15 cellular contexts compared by ENCODE assay signal in the genomic region with DNA sequence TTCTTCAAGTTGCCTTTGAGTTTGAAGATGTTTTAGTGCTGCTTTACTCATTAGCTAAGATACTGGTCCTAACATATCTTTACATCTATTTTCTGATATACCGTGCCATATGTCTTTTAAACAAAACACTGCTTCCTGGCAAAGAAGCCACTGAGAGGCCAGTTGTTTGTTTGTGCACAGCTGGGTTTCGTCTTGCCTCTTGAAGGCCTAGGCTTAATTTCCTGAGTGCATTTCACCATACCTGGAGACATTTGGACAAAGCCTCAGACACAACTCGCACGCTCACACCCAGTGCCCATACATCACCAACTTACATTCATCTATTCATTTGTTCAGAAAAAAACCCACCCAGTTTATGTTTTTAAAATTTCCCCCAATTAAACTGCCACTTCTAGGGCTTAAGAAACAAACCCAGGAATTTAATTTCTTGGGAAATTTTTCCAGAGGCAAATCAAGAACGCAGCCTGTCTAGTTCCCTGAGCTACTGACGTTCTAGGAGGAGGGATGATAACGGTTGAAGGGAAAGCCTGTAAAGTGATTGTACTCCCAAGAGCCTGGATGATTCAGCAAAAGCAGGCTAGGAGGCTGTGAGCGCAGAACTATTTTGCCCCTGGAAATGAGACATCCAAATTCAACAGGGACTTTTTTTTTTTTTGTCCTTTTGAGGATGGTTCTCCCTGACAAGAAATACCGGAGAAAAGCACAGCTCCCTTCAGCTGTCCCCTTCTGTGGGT.
DNase-seq lines count a peak whose midpoint lies in the region; ATAC-seq and TF ChIP-seq lines count a peak whose summit lies in the region.
"Had no signal": no experiment of that assay in that cellular context is flagged by ENCODE, and none has a peak within 500 bp of the region (broad histone marks: within the 10 kb centered on the region; RNA-seq: fewer than 3 reads in every experiment).

No MANE protein-coding gene starts in this region.

- TF ChIP-seq CTCF in transverse colon (IDR thresholded peaks at IDR 0.05): no peak

- H3K4me3 Mint-ChIP-seq in activated CD8-positive, alpha-beta memory T cell treated with anti-CD3 and anti-CD28 coated beads, Interleukin-2, amount 10 ng/mL, durations not matched to agents 7 days and 5 days: no peak overlapping the region

- no peak overlapping the region for H3K4me3 ChIP-seq in HUES48 (ENCODE audit: low read depth, low read length)
- H3K4me3 ChIP-seq in right cardiac atrium (ENCODE audit: low read length): no peak overlapping the region
- H3K4me3 ChIP-seq in transverse colon: no peak overlapping the region
- H3K4me3 ChIP-seq: uterus had no signal

- ATAC-seq in right cardiac atrium (peak; percentile 84), HG02852 (IDR thresholded peaks at IDR 0.05; ENCODE audit: unreplicated experiment) (no peak)
- no peak for ATAC-seq in activated CD8-positive, alpha-beta memory T cell treated with anti-CD3 and anti-CD28 coated beads, Interleukin-2, amount 10 ng/mL, durations not matched to agents 7 days and 5 days

- H3K36me3 Mint-ChIP-seq in activated CD8-positive, alpha-beta memory T cell treated with anti-CD3 and anti-CD28 coated beads, Interleukin-2, amount 10 ng/mL, durations not matched to agents 7 days and 5 days: no peaks in the 10 kb centered on the region
- H3K36me3 Mint-ChIP-seq: naive thymus-derived CD8-positive, alpha-beta T cell; WTC11 had no signal

- TF ChIP-seq EP300 in transverse colon (IDR thresholded peaks at IDR 0.05; ENCODE audit: low read depth): no peak

- intact Hi-C loops in right cardiac atrium (cut with DNase I): loop anchor here in 1 of 4 donors (10.0 kb wide), 1 partner anchor 142 kb away; no protein-coding TSS in a partner anchor
- intact Hi-C loops in transverse colon (cut with DNase I; ENCODE audit: low total_unique reads): no loop called here

- H3K9me3 ChIP-seq in HUES48 (ENCODE audit: control insufficient read depth, insufficient read depth, low read length): no peaks in the 10 kb centered on the region
- no peaks in the 10 kb centered on the region for H3K9me3 ChIP-seq in right cardiac atrium (ENCODE audit: control insufficient read depth, low read length)
- no peaks in the 10 kb centered on the region for H3K9me3 ChIP-seq in transverse colon
- H3K9me3 ChIP-seq: uterus had no signal

- DNase-seq in A172 (ENCODE audit: low spot score) (peak; percentile 44), amniotic epithelial cell (ENCODE audit: low read depth) (peak; percentile 68), right cardiac atrium (peak in 1 of 3 donors; percentile 13), transverse colon (no peak), NAMALWA (ENCODE audit: low spot score) (no peak)
- DNase-seq in activated CD8-positive, alpha-beta memory T cell treated with anti-CD3 and anti-CD28 coated beads, Interleukin-2, amount 10 ng/mL, durations not matched to agents 7 days and 5 days: no peak
- DNase-seq: activated T-cell treated with anti-CD3 and anti-CD28 coated beads for 4 hours, NCI-H524 treated with DMSO at 0.1 percent for 48 hours, SHP77, small intestine had no signal

- H3K27me3 Mint-ChIP-seq in activated CD8-positive, alpha-beta memory T cell treated with anti-CD3 and anti-CD28 coated beads, Interleukin-2, amount 10 ng/mL, durations not matched to agents 7 days and 5 days: peaks cover 7% of the 10 kb centered on the region

- H3K4me1 Mint-ChIP-seq in activated CD8-positive, alpha-beta memory T cell treated with anti-CD3 and anti-CD28 coated beads, Interleukin-2, amount 10 ng/mL, durations not matched to agents 7 days and 5 days: peaks cover 8% of the 10 kb centered on the region

- H3K9ac ChIP-seq in HUES48 (ENCODE audit: low read depth, low read length): no peak overlapping the region

- H3K4me1 ChIP-seq in HUES48 (ENCODE audit: control insufficient read depth, insufficient read depth, low read length) (peaks cover 29% of the 10 kb centered on the region), right cardiac atrium (ENCODE audit: control insufficient read depth, insufficient read depth, low read length) (no peaks in the 10 kb centered on the region), transverse colon (peaks cover 0 to 7% (median 0%) of the 10 kb centered on the region in 4 donors)
- H3K4me1 ChIP-seq: uterus had no signal

- no peak for TF ChIP-seq POLR2A in transverse colon (IDR thresholded peaks at IDR 0.05)

- H3K36me3 ChIP-seq in HUES48 (ENCODE audit: control insufficient read depth, insufficient read depth, low read length): no peaks in the 10 kb centered on the region
- H3K36me3 ChIP-seq in transverse colon: no peaks in the 10 kb centered on the region
- H3K36me3 ChIP-seq: uterus had no signal

- 53% methylated on average over 9 of the region's 9 CpGs for WGBS in right cardiac atrium
- 80 to 88% methylated on average over 8 to 9 of the region's 9 CpGs for WGBS in transverse colon (ENCODE audit: low coverage in 1 of 2), 2 donors

- H3K9me3 Mint-ChIP-seq in activated CD8-positive, alpha-beta memory T cell treated with anti-CD3 and anti-CD28 coated beads, Interleukin-2, amount 10 ng/mL, durations not matched to agents 7 days and 5 days (ENCODE audit: low read depth): no peaks in the 10 kb centered on the region
- H3K9me3 Mint-ChIP-seq: naive thymus-derived CD8-positive, alpha-beta T cell; WTC11 had no signal

- CTCF ChIA-PET in activated CD8-positive, alpha-beta memory T cell treated with anti-CD3 and anti-CD28 coated beads, Interleukin-2, amount 10 ng/mL, durations not matched to agents 7 days and 5 days (lab: Charles Lee): interaction anchor here (1.3 to 5.1 kb wide), 5 partner anchors 8 to 322 kb away, joined by 3 to 50 read pairs (median 5); no protein-coding TSS in a partner anchor

- H3K27ac ChIP-seq in HUES48 (ENCODE audit: low read depth, low read length): peak overlapping the region; percentile 23
- no peak overlapping the region for H3K27ac ChIP-seq in right cardiac atrium (ENCODE audit: low read length)
- H3K27ac ChIP-seq in transverse colon: no peak overlapping the region
- H3K27ac ChIP-seq: uterus had no signal

- H3K27me3 ChIP-seq in HUES48 (ENCODE audit: control insufficient read depth, insufficient read depth, low read length): peaks cover 6% of the 10 kb centered on the region; the same call in 1 of the 2 replicates
- no peaks in the 10 kb centered on the region for H3K27me3 ChIP-seq in right cardiac atrium (ENCODE audit: control insufficient read depth, insufficient read depth)
- peaks cover 9% of the 10 kb centered on the region for H3K27me3 ChIP-seq in transverse colon
- H3K27me3 ChIP-seq: uterus had no signal

- in situ Hi-C loops in transverse colon (cut with MboI; ENCODE audit: low pct_ligation_motif_present in 1 of 4, low pct_unique_long_range_greater_than_20kb in 1 of 4, low sequenced_read_pairs in 3 of 4): no loop called here

- H3K27ac Mint-ChIP-seq in activated CD8-positive, alpha-beta memory T cell treated with anti-CD3 and anti-CD28 coated beads, Interleukin-2, amount 10 ng/mL, durations not matched to agents 7 days and 5 days: no peak overlapping the region
- H3K27ac Mint-ChIP-seq: WTC11 had no signal

Comparison
In these comparisons a context has a peak if more than half of its experiments do, and no peak if none do; other contexts are left out.
1. DNase-seq: peak in A172 (single experiment) and amniotic epithelial cell (single experiment); none in transverse colon (single experiment), NAMALWA (single experiment) and activated CD8-positive, alpha-beta memory T cell treated with anti-CD3 and anti-CD28 coated beads, Interleukin-2, amount 10 ng/mL, durations not matched to agents 7 days and 5 days (single experiment).
2. ATAC-seq: peak in right cardiac atrium (2 of 2); none in HG02852 (single experiment) and activated CD8-positive, alpha-beta memory T cell treated with anti-CD3 and anti-CD28 coated beads, Interleukin-2, amount 10 ng/mL, durations not matched to agents 7 days and 5 days (single experiment).